Comparison of ENCODE assay signal across 9 cellular contexts in the genomic region with DNA sequence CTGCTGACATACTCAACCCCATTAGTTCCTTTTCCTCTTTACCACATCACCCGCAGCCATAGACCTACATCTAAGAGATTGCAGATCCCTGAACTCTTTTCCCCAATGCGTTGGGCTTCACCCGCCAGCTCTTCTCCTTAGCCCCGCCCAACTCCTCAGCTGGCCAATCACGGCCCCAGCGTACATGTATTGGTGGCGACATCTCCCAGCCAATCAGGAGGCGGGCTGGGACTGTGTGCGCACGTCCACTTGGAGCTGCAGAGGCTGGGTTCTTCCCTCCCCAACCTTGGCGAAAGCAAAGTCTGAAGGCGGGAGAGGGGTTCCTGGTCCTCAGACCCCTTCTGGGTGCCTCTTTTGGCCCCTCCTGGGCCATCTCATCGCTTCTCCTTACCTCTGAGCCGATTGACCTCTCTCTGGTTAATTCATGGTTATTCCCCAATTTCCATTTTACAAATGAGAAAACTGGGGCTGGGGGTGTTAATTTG. TPM values are rescaled to one million over a fixed set of nuclear protein-coding genes. Genes with fewer than 3 reads are reported as not detected.
A peak's percentile ranks its signal among the peaks of the same experiment; 100 is the strongest.
DNase-seq lines count a peak whose midpoint lies in the region; FAIRE-seq and TF ChIP-seq lines count a peak whose summit lies in the region.
"Had no signal": no experiment of that assay in that cellular context is flagged by ENCODE, and none has a peak within 500 bp of the region (broad histone marks: within the 10 kb centered on the region; RNA-seq: fewer than 3 reads in every experiment).

No MANE protein-coding gene starts in this region.

- no peaks in the 10 kb centered on the region for H3K9me3 Mint-ChIP-seq in CD8-positive, alpha-beta memory T cell
- peaks cover 2% of the 10 kb centered on the region for H3K9me3 Mint-ChIP-seq in astrocyte (ENCODE audit: unreplicated experiment)

- peak overlapping the region; percentile 87 for H3K4me2 ChIP-seq in astrocyte (ENCODE audit: low read length)

- peaks cover 14% of the 10 kb centered on the region for H3K4me1 ChIP-seq in CD8-positive, alpha-beta memory T cell (ENCODE audit: insufficient read depth, low read length)
- no peaks in the 10 kb centered on the region for H3K4me1 ChIP-seq in astrocyte (ENCODE audit: insufficient read depth, low read length)

- H3K36me3 Mint-ChIP-seq in CD8-positive, alpha-beta memory T cell: peaks cover 0 to 4% (median 1%) of the 10 kb centered on the region in 3 donors
- peaks cover 3% of the 10 kb centered on the region for H3K36me3 Mint-ChIP-seq in astrocyte (ENCODE audit: low read depth, unreplicated experiment)

- POLR2A ChIA-PET in CD8-positive, alpha-beta memory T cell (lab: Charles Lee): no interaction called here

- no peaks in the 10 kb centered on the region for H3K27me3 ChIP-seq in CD8-positive, alpha-beta memory T cell (ENCODE audit: insufficient read depth, low read length, poor library complexity, severe bottlenecking)
- peaks cover 11% of the 10 kb centered on the region for H3K27me3 ChIP-seq in astrocyte (ENCODE audit: insufficient read depth, low read length)

- H3K4me1 Mint-ChIP-seq in CD8-positive, alpha-beta memory T cell: peaks cover 15 to 24% (median 18%) of the 10 kb centered on the region in 3 donors
- peaks cover 7% of the 10 kb centered on the region for H3K4me1 Mint-ChIP-seq in astrocyte (ENCODE audit: low read depth, unreplicated experiment)

- no peaks in the 10 kb centered on the region for H4K20me1 ChIP-seq in astrocyte (ENCODE audit: insufficient read depth, low read length)

- H3K9me3 ChIP-seq in CD8-positive, alpha-beta memory T cell (ENCODE audit: low read length): no peaks in the 10 kb centered on the region
- no peaks in the 10 kb centered on the region for H3K9me3 ChIP-seq in astrocyte (ENCODE audit: insufficient read depth, low read depth, low read length)

- CTCF ChIA-PET in CD8-positive, alpha-beta memory T cell (lab: Charles Lee): interaction anchor here (0.8 to 0.9 kb wide), 2 partner anchors 19 to 20 kb away, joined by 3 read pairs; no protein-coding TSS in a partner anchor

- peak overlapping the region; percentile 62 to 95 (median 85) for H3K4me3 Mint-ChIP-seq in CD8-positive, alpha-beta memory T cell
- H3K4me3 Mint-ChIP-seq in astrocyte (ENCODE audit: unreplicated experiment): peak overlapping the region; percentile 40

- H3K9ac ChIP-seq in astrocyte (ENCODE audit: low read length): peak overlapping the region; percentile 34

- H3K27ac Mint-ChIP-seq in CD8-positive, alpha-beta memory T cell: peak overlapping the region; percentile 2 to 99 (median 90)
- H3K27ac Mint-ChIP-seq in astrocyte (ENCODE audit: unreplicated experiment): no peak overlapping the region

- H2AFZ ChIP-seq in astrocyte (ENCODE audit: low read depth, low read length): peak overlapping the region; percentile 83

- H3K36me3 ChIP-seq in CD8-positive, alpha-beta memory T cell (ENCODE audit: insufficient read depth, low read length): no peaks in the 10 kb centered on the region
- no peaks in the 10 kb centered on the region for H3K36me3 ChIP-seq in astrocyte (ENCODE audit: insufficient read depth, low read length)

- peak; percentile 73 to 86 (median 80) for DNase-seq in CD8-positive, alpha-beta memory T cell
- DNase-seq in GM20000 (ENCODE audit: low spot score) (peak; percentile 95), HPDE6-E6E7 (ENCODE audit: extremely low spot score) (peak; percentile 29), T-helper 2 cell (peak; percentile 63 to 88 (median 74)), astrocyte (ENCODE audit: low read depth) (peak; percentile 18), hippocampal formation (lab: John Stamatoyannopoulos, UW) (peak; percentile 75 to 88), retina (peak; percentile 89), SW 1271 (lab: John Stamatoyannopoulos, UW) (no peak)

- no peaks in the 10 kb centered on the region for H3K27me3 Mint-ChIP-seq in CD8-positive, alpha-beta memory T cell
- H3K27me3 Mint-ChIP-seq in astrocyte (ENCODE audit: low read depth, unreplicated experiment): peaks cover 49% of the 10 kb centered on the region

- no peaks in the 10 kb centered on the region for H3K79me2 ChIP-seq in astrocyte (ENCODE audit: insufficient read depth, low read length)

- TF ChIP-seq CTCF in GM20000 (IDR thresholded peaks at IDR 0.05; ENCODE audit: extremely low read depth, missing control alignments) (no peak), astrocyte (IDR thresholded peaks at IDR 0.05; ENCODE audit: insufficient read depth, low read depth, low read length) (no peak)

- FAIRE-seq in astrocyte (lab: Jason Lieb, UNC): no peak

- H3K27ac ChIP-seq in CD8-positive, alpha-beta memory T cell (ENCODE audit: low read depth, low read length): peak overlapping the region; percentile 19
- no peak overlapping the region for H3K27ac ChIP-seq in astrocyte (ENCODE audit: low read depth, low read length)

- peak overlapping the region; percentile 67 for H3K4me3 ChIP-seq in CD8-positive, alpha-beta memory T cell (ENCODE audit: low read length)
- H3K4me3 ChIP-seq in astrocyte (ENCODE audit: insufficient read depth, low read depth, low read length): peak overlapping the region; percentile 54

RNA-seq across cellular contexts. Expression of a gene that starts 11.0 kb away (rescaled TPM):
- total RNA-seq in CD8-positive, alpha-beta memory T cell: 1 to 10 TPM; 4.3 to 4.9 TPM
- polyA plus RNA-seq in CD8-positive, alpha-beta memory T cell: 0.33 TPM
- 0.22 and 0.82 TPM in 2 replicates for total RNA-seq in astrocyte

RNA-seq across cellular contexts. Expression of a gene that starts 28.0 kb away (rescaled TPM):
- not detected for total RNA-seq in CD8-positive, alpha-beta memory T cell
- polyA plus RNA-seq in CD8-positive, alpha-beta memory T cell: not detected
- total RNA-seq in astrocyte: 0.52 and 0.58 TPM in 2 replicates
- total RNA-seq: T-helper 1 cell treated with Interleukin-12 subunit alpha and Interleukin-12 subunit beta and Interleukin-4 antibody, amounts not matched to agents 30 ng/mL and 1 ng/mL, for 36 hours had no signal

Comparison
In these comparisons a context has a peak if more than half of its experiments do, and no peak if none do; other contexts are left out.
1. DNase-seq: peak in CD8-positive, alpha-beta memory T cell (5 of 5), GM20000 (single experiment), HPDE6-E6E7 (single experiment), T-helper 2 cell (5 of 5), astrocyte (single experiment), hippocampal formation (2 of 2) and retina (single experiment); none in SW 1271 (0 of 2).